ENCODE assay signal across 1 cellular context in the genomic region with DNA sequence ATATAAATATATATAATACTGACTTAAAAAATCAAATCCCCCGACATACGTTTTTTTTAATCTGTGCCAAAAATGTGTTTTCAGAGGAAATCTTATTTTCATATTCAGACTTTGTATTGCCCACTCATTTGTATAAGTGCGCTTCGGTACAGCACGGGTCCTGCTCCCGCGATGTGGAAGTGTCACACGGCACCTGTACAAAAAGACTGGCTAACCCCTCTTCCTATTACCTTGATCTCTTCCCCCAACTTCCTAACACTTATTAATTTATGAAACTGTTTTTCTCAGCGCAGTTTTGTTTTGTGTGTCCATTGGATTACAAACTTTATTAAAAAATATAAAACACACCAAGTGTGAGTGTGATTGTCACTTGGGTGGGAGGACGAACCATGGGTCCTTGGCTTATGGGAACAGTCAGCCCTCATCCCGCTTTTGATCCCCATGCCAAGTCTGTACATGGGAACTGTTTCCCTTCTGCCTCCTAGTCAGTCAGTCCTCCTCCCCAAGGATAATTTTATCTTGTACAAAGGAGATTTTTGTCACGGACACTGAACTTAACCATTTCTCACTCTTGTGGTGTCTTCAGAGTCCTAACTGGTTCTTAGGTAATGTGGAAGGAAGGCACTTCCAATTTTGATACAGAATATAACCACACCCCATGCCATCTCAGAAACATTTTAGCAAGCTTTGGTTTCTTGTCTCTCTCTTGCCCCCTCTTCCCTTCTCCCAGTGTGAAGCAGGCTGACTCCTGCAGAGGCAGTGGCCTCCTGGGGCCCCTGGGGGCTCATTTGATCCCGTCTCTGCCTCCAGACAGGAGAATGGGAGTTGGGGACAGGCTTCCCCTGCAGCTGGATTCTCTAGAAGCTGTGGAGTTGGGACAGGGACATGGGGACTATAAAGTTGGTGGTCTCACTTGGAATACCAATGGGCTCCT.
TF ChIP-seq lines count a peak whose summit lies in the region.

No MANE protein-coding gene starts in this region.

TF ChIP-seq in WTC11, 78 proteins besides CTCF, POLR2A, EP300 and RAD21 (continued from another document):
- TF ChIP-seq, protein P1, sequence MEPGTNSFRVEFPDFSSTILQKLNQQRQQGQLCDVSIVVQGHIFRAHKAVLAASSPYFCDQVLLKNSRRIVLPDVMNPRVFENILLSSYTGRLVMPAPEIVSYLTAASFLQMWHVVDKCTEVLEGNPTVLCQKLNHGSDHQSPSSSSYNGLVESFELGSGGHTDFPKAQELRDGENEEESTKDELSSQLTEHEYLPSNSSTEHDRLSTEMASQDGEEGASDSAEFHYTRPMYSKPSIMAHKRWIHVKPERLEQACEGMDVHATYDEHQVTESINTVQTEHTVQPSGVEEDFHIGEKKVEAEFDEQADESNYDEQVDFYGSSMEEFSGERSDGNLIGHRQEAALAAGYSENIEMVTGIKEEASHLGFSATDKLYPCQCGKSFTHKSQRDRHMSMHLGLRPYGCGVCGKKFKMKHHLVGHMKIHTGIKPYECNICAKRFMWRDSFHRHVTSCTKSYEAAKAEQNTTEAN (CRISPR knock-in tag; IDR thresholded peaks at IDR 0.05): no peak
- no peak for TF ChIP-seq ZNF671 (CRISPR knock-in tag; IDR thresholded peaks at IDR 0.05)
- TF ChIP-seq, protein P2, sequence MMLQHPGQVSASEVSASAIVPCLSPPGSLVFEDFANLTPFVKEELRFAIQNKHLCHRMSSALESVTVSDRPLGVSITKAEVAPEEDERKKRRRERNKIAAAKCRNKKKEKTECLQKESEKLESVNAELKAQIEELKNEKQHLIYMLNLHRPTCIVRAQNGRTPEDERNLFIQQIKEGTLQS (CRISPR knock-in tag; conservative IDR thresholded peaks at IDR 0.05): no peak
- TF ChIP-seq, protein P3, sequence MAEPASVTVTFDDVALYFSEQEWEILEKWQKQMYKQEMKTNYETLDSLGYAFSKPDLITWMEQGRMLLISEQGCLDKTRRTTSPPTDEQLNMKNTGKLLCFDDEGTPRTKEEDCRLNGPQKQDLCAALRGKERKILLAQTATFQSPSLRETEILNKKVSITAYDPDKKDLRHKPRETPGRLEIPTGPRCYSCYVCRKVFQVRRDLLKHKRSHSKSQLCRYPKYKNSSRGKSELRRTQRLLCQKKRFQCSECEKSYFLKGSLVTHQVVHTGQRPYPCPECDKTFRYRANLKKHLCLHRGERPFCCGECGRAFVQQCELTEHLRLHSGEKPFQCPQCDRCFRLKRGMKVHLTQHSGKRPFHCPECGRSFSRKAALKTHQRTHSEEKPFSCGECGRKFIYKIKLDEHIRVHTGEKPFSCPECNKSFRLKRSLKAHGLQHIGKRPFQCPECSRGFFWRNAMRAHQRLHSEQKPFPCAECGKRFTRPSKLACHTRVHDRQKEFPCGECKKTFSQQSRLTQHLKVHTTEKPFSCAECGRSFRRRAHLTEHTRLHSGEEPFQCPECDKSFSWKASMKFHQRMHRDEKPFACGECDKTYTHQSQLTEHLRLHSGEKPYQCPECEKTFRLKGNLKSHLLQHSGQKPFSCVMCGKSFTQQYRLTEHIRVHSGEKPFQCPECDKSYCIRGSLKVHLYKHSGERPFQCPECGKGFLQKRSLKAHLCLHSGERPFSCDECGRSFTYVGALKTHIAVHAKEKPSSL (CRISPR knock-in tag; conservative IDR thresholded peaks at IDR 0.05): no peak
- TF ChIP-seq, protein P4, sequence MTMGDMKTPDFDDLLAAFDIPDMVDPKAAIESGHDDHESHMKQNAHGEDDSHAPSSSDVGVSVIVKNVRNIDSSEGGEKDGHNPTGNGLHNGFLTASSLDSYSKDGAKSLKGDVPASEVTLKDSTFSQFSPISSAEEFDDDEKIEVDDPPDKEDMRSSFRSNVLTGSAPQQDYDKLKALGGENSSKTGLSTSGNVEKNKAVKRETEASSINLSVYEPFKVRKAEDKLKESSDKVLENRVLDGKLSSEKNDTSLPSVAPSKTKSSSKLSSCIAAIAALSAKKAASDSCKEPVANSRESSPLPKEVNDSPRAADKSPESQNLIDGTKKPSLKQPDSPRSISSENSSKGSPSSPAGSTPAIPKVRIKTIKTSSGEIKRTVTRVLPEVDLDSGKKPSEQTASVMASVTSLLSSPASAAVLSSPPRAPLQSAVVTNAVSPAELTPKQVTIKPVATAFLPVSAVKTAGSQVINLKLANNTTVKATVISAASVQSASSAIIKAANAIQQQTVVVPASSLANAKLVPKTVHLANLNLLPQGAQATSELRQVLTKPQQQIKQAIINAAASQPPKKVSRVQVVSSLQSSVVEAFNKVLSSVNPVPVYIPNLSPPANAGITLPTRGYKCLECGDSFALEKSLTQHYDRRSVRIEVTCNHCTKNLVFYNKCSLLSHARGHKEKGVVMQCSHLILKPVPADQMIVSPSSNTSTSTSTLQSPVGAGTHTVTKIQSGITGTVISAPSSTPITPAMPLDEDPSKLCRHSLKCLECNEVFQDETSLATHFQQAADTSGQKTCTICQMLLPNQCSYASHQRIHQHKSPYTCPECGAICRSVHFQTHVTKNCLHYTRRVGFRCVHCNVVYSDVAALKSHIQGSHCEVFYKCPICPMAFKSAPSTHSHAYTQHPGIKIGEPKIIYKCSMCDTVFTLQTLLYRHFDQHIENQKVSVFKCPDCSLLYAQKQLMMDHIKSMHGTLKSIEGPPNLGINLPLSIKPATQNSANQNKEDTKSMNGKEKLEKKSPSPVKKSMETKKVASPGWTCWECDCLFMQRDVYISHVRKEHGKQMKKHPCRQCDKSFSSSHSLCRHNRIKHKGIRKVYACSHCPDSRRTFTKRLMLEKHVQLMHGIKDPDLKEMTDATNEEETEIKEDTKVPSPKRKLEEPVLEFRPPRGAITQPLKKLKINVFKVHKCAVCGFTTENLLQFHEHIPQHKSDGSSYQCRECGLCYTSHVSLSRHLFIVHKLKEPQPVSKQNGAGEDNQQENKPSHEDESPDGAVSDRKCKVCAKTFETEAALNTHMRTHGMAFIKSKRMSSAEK (CRISPR knock-in tag; IDR thresholded peaks at IDR 0.05; ENCODE audit: borderline replicate concordance): no peak
- TF ChIP-seq, protein P5, sequence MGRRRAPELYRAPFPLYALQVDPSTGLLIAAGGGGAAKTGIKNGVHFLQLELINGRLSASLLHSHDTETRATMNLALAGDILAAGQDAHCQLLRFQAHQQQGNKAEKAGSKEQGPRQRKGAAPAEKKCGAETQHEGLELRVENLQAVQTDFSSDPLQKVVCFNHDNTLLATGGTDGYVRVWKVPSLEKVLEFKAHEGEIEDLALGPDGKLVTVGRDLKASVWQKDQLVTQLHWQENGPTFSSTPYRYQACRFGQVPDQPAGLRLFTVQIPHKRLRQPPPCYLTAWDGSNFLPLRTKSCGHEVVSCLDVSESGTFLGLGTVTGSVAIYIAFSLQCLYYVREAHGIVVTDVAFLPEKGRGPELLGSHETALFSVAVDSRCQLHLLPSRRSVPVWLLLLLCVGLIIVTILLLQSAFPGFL (CRISPR knock-in tag; IDR thresholded peaks at IDR 0.05; ENCODE audit: borderline replicate concordance): no peak
- TF ChIP-seq TP53 (CRISPR knock-in tag; IDR thresholded peaks at IDR 0.05): no peak
- TF ChIP-seq, protein P6, sequence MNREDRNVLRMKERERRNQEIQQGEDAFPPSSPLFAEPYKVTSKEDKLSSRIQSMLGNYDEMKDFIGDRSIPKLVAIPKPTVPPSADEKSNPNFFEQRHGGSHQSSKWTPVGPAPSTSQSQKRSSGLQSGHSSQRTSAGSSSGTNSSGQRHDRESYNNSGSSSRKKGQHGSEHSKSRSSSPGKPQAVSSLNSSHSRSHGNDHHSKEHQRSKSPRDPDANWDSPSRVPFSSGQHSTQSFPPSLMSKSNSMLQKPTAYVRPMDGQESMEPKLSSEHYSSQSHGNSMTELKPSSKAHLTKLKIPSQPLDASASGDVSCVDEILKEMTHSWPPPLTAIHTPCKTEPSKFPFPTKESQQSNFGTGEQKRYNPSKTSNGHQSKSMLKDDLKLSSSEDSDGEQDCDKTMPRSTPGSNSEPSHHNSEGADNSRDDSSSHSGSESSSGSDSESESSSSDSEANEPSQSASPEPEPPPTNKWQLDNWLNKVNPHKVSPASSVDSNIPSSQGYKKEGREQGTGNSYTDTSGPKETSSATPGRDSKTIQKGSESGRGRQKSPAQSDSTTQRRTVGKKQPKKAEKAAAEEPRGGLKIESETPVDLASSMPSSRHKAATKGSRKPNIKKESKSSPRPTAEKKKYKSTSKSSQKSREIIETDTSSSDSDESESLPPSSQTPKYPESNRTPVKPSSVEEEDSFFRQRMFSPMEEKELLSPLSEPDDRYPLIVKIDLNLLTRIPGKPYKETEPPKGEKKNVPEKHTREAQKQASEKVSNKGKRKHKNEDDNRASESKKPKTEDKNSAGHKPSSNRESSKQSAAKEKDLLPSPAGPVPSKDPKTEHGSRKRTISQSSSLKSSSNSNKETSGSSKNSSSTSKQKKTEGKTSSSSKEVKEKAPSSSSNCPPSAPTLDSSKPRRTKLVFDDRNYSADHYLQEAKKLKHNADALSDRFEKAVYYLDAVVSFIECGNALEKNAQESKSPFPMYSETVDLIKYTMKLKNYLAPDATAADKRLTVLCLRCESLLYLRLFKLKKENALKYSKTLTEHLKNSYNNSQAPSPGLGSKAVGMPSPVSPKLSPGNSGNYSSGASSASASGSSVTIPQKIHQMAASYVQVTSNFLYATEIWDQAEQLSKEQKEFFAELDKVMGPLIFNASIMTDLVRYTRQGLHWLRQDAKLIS (CRISPR knock-in tag; IDR thresholded peaks at IDR 0.05; ENCODE audit: borderline replicate concordance): no peak
- no peak for TF ChIP-seq ZBTB21 (CRISPR knock-in tag; IDR thresholded peaks at IDR 0.05; ENCODE audit: borderline replicate concordance)
- TF ChIP-seq, protein P7, sequence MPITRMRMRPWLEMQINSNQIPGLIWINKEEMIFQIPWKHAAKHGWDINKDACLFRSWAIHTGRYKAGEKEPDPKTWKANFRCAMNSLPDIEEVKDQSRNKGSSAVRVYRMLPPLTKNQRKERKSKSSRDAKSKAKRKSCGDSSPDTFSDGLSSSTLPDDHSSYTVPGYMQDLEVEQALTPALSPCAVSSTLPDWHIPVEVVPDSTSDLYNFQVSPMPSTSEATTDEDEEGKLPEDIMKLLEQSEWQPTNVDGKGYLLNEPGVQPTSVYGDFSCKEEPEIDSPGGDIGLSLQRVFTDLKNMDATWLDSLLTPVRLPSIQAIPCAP (CRISPR knock-in tag; IDR thresholded peaks at IDR 0.05): no peak
- TF ChIP-seq GRHL2 (CRISPR knock-in tag; IDR thresholded peaks at IDR 0.05; ENCODE audit: insufficient replicate concordance, severe bottlenecking): no peak
- TF ChIP-seq, protein P8, sequence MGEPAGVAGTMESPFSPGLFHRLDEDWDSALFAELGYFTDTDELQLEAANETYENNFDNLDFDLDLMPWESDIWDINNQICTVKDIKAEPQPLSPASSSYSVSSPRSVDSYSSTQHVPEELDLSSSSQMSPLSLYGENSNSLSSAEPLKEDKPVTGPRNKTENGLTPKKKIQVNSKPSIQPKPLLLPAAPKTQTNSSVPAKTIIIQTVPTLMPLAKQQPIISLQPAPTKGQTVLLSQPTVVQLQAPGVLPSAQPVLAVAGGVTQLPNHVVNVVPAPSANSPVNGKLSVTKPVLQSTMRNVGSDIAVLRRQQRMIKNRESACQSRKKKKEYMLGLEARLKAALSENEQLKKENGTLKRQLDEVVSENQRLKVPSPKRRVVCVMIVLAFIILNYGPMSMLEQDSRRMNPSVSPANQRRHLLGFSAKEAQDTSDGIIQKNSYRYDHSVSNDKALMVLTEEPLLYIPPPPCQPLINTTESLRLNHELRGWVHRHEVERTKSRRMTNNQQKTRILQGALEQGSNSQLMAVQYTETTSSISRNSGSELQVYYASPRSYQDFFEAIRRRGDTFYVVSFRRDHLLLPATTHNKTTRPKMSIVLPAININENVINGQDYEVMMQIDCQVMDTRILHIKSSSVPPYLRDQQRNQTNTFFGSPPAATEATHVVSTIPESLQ (CRISPR knock-in tag; IDR thresholded peaks at IDR 0.05): no peak
- TF ChIP-seq TCF7 (CRISPR knock-in tag; IDR thresholded peaks at IDR 0.05; ENCODE audit: low read depth): no peak
- TF ChIP-seq ZNF219 (CRISPR knock-in tag; IDR thresholded peaks at IDR 0.05; ENCODE audit: borderline replicate concordance): no peak
- TF ChIP-seq, protein P9, sequence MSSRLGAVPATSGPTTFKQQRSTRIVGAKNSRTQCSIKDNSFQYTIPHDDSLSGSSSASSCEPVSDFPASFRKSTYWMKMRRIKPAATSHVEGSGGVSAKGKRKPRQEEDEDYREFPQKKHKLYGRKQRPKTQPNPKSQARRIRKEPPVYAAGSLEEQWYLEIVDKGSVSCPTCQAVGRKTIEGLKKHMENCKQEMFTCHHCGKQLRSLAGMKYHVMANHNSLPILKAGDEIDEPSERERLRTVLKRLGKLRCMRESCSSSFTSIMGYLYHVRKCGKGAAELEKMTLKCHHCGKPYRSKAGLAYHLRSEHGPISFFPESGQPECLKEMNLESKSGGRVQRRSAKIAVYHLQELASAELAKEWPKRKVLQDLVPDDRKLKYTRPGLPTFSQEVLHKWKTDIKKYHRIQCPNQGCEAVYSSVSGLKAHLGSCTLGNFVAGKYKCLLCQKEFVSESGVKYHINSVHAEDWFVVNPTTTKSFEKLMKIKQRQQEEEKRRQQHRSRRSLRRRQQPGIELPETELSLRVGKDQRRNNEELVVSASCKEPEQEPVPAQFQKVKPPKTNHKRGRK (CRISPR knock-in tag; IDR thresholded peaks at IDR 0.05; ENCODE audit: borderline replicate concordance): no peak
- TF ChIP-seq FOXK1 (CRISPR knock-in tag; IDR thresholded peaks at IDR 0.05): no peak
- TF ChIP-seq, protein P10, sequence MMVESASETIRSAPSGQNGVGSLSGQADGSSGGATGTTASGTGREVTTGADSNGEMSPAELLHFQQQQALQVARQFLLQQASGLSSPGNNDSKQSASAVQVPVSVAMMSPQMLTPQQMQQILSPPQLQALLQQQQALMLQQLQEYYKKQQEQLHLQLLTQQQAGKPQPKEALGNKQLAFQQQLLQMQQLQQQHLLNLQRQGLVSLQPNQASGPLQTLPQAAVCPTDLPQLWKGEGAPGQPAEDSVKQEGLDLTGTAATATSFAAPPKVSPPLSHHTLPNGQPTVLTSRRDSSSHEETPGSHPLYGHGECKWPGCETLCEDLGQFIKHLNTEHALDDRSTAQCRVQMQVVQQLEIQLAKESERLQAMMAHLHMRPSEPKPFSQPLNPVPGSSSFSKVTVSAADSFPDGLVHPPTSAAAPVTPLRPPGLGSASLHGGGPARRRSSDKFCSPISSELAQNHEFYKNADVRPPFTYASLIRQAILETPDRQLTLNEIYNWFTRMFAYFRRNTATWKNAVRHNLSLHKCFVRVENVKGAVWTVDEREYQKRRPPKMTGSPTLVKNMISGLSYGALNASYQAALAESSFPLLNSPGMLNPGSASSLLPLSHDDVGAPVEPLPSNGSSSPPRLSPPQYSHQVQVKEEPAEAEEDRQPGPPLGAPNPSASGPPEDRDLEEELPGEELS (CRISPR knock-in tag; IDR thresholded peaks at IDR 0.05): no peak
